Comparison of ENCODE assay signal across 9 cellular contexts in genomic region chr16:73122604-73123386, GRCh38.
DNase-seq lines count a peak whose midpoint lies in the region; ATAC-seq and TF ChIP-seq lines count a peak whose summit lies in the region.
"Had no signal": no experiment of that assay in that cellular context is flagged by ENCODE, and none has a peak within 500 bp of the region (broad histone marks: within the 10 kb centered on the region; RNA-seq: fewer than 3 reads in every experiment).

No MANE protein-coding gene starts in this region.

- no peak for TF ChIP-seq POLR2A in stomach (IDR thresholded peaks at IDR 0.05)

- H3K4me3 Mint-ChIP-seq in activated naive CD8-positive, alpha-beta T cell treated with anti-CD3 and anti-CD28 coated beads, Interleukin-2, amount 50 U/mL, for 24 hours, result no peak overlapping the region
- H3K4me3 Mint-ChIP-seq in endodermal cell, result no peak overlapping the region

- TF ChIP-seq EP300 in stomach (IDR thresholded peaks at IDR 0.05), result no peak

- H3K4me3 ChIP-seq in stomach, result no peak overlapping the region
- H3K4me3 ChIP-seq in endodermal cell (ENCODE audit: low read length), result no peak overlapping the region

- peaks cover 10% of the 10 kb centered on the region for H3K4me1 Mint-ChIP-seq in activated naive CD8-positive, alpha-beta T cell treated with anti-CD3 and anti-CD28 coated beads, Interleukin-2, amount 50 U/mL, for 24 hours
- no peaks in the 10 kb centered on the region for H3K4me1 Mint-ChIP-seq in endodermal cell

- H3K9me3 ChIP-seq in stomach (peaks cover 0 to 6% (median 4%) of the 10 kb centered on the region in 4 donors), endodermal cell (ENCODE audit: control insufficient read depth, low read length) (no peaks in the 10 kb centered on the region)

- no peaks in the 10 kb centered on the region for H3K27me3 Mint-ChIP-seq in activated naive CD8-positive, alpha-beta T cell treated with anti-CD3 and anti-CD28 coated beads, Interleukin-2, amount 50 U/mL, for 24 hours
- H3K27me3 Mint-ChIP-seq in endodermal cell (ENCODE audit: insufficient read depth), result peaks cover 16% of the 10 kb centered on the region

- H3K27me3 ChIP-seq in stomach (no peaks in the 10 kb centered on the region), endodermal cell (ENCODE audit: control insufficient read depth, insufficient read depth, low read length, poor library complexity, severe bottlenecking) (no peaks in the 10 kb centered on the region)

- H3K27ac Mint-ChIP-seq in activated naive CD8-positive, alpha-beta T cell treated with anti-CD3 and anti-CD28 coated beads, Interleukin-2, amount 50 U/mL, for 24 hours, result peak overlapping the region; percentile 31
- H3K27ac Mint-ChIP-seq in endodermal cell, result no peak overlapping the region

- 28 to 37% (median 30%) methylated on average over 10 of the region's 10 CpGs for WGBS in stomach, 5 donors
- WGBS in endodermal cell (ENCODE audit: insufficient coverage in 1 of 2, insufficient read length in 1 of 2), 2 experiments, result 92 to 95% methylated on average over 7 to 9 of the region's 10 CpGs

- TF ChIP-seq CTCF in stomach (IDR thresholded peaks at IDR 0.05), result no peak
- no peak for TF ChIP-seq CTCF in endodermal cell (conservative IDR thresholded peaks at IDR 0.05)

- no peaks in the 10 kb centered on the region for H3K9me3 Mint-ChIP-seq in activated naive CD8-positive, alpha-beta T cell treated with anti-CD3 and anti-CD28 coated beads, Interleukin-2, amount 50 U/mL, for 24 hours
- peaks cover 1% of the 10 kb centered on the region for H3K9me3 Mint-ChIP-seq in endodermal cell

- H3K36me3 Mint-ChIP-seq in activated naive CD8-positive, alpha-beta T cell treated with anti-CD3 and anti-CD28 coated beads, Interleukin-2, amount 50 U/mL, for 24 hours (ENCODE audit: low read depth), result no peaks in the 10 kb centered on the region
- H3K36me3 Mint-ChIP-seq in endodermal cell (ENCODE audit: low read depth), result no peaks in the 10 kb centered on the region

- ATAC-seq in activated naive CD8-positive, alpha-beta T cell treated with anti-CD3 and anti-CD28 coated beads, Interleukin-2, amount 50 U/mL, for 24 hours, result no peak
- ATAC-seq in HG02852 (IDR thresholded peaks at IDR 0.05; ENCODE audit: unreplicated experiment), result no peak

- H3K36me3 ChIP-seq in stomach (no peaks in the 10 kb centered on the region), endodermal cell (ENCODE audit: control insufficient read depth, insufficient read depth, low read length) (no peaks in the 10 kb centered on the region)

- no peak overlapping the region for H3K9ac ChIP-seq in endodermal cell (ENCODE audit: extremely low read depth, low read length, poor library complexity, severe bottlenecking)

- H3K27ac ChIP-seq in stomach, result peak overlapping the region in 3 of 5 donors; percentile 27 to 44 (median 32)
- H3K27ac ChIP-seq in endodermal cell (ENCODE audit: low read depth, low read length), result no peak overlapping the region

- intact Hi-C loops in stomach (cut with DNase I; ENCODE audit: low total_unique reads), result no loop called here

- DNase-seq in KG1 (lab: John Stamatoyannopoulos, UW) (peak; percentile 43), hippocampal formation (lab: John Stamatoyannopoulos, UW) (peak; percentile 18 to 22), stomach (no peak), endodermal cell (no peak), SIG-M5 (lab: John Stamatoyannopoulos, UW) (no peak)
- DNase-seq in activated naive CD8-positive, alpha-beta T cell treated with anti-CD3 and anti-CD28 coated beads, Interleukin-2, amount 50 U/mL, for 24 hours, result no peak
- DNase-seq in stimulated activated CD4-positive, alpha-beta T cell treated with anti-CD3 and anti-CD28 coated beads, Interleukin-2, amount 100 ng/mL, for 24 hours, result no peak
- DNase-seq: NCI-H82 had no signal

- H3K4me1 ChIP-seq in stomach, result no peaks in the 10 kb centered on the region
- no peaks in the 10 kb centered on the region for H3K4me1 ChIP-seq in endodermal cell (ENCODE audit: control insufficient read depth, insufficient read depth, low read length)

Comparison
In these comparisons a context has a peak if more than half of its experiments do, and no peak if none do; other contexts are left out.
1. DNase-seq: peak in KG1 (single experiment) and hippocampal formation (2 of 2); none in activated naive CD8-positive, alpha-beta T cell treated with anti-CD3 and anti-CD28 coated beads, Interleukin-2, amount 50 U/mL, for 24 hours (single experiment), stomach (single experiment), endodermal cell (single experiment), stimulated activated CD4-positive, alpha-beta T cell treated with anti-CD3 and anti-CD28 coated beads, Interleukin-2, amount 100 ng/mL, for 24 hours (0 of 2) and SIG-M5 (single experiment).